Comparison of ENCODE assay signal across 9 cellular contexts in the genomic region with DNA sequence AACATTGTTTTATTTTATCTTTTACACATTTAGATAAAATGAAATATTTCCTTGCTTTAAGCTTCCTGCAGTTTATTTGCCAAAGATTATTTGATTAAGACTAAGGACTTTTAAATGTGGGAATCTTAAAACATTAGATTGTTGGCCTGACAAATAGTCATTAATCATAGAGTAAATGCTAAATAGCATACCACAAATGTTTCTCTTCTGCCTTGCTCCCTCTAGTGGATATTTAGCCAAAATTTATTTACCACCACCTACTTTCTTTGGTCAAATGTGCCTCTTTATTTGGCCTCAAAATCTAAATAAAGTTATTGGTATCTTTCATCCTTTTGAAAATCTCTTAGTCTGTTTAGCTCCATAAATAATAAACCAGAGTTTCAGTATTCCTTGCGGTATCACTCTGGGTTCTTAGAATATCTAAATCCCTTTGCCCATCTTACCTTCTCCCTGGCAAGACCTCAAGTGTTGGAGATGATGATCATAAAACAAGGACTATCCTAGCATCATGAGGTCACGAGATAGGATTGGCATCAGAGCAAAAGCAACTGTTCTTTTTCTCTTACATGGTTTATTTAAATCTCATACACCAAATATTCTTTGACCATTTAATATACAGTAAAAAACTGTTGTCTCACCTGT.
DNase-seq lines count a peak whose midpoint lies in the region; ATAC-seq and TF ChIP-seq lines count a peak whose summit lies in the region.
"Had no signal": no experiment of that assay in that cellular context is flagged by ENCODE, and none has a peak within 500 bp of the region (broad histone marks: within the 10 kb centered on the region; RNA-seq: fewer than 3 reads in every experiment).

No MANE protein-coding gene starts in this region.

- no peaks in the 10 kb centered on the region for H4K20me1 ChIP-seq in KMS-11 (ENCODE audit: insufficient read depth)

- H3K4me1 Mint-ChIP-seq in activated T-helper 17 cell treated with anti-CD3 and anti-CD28 coated beads, Interleukin-2, amount 50 U/mL, for 72 hours, result no peaks in the 10 kb centered on the region
- H3K4me1 Mint-ChIP-seq: activated naive CD8-positive, alpha-beta T cell treated with anti-CD3 and anti-CD28 coated beads, Interleukin-2, amount 10 ng/mL, durations not matched to agents 7 days and 5 days had no signal

- TF ChIP-seq CTCF in KMS-11 (conservative IDR thresholded peaks at IDR 0.05; ENCODE audit: low read depth, low read length) (peak; percentile 77), gastroesophageal sphincter (IDR thresholded peaks at IDR 0.05) (peak; percentile 42 to 69 (median 60))

- no peaks in the 10 kb centered on the region for H3K79me2 ChIP-seq in KMS-11 (ENCODE audit: insufficient read depth, low read depth)

- H3K27ac ChIP-seq in KMS-11 (no peak overlapping the region), gastroesophageal sphincter (no peak overlapping the region)

- no peak overlapping the region for H3K4me2 ChIP-seq in KMS-11

- H2AFZ ChIP-seq in KMS-11 (ENCODE audit: low read depth), result no peak overlapping the region

- no peaks in the 10 kb centered on the region for H3K9me3 ChIP-seq in gastroesophageal sphincter

- no peaks in the 10 kb centered on the region for H3K36me3 ChIP-seq in KMS-11 (ENCODE audit: insufficient read depth)
- peaks cover 0 to 38% of the 10 kb centered on the region in 2 donors for H3K36me3 ChIP-seq in gastroesophageal sphincter

- H3K27me3 ChIP-seq in KMS-11 (ENCODE audit: insufficient read depth, low read depth), result no peaks in the 10 kb centered on the region
- H3K27me3 ChIP-seq in gastroesophageal sphincter, result no peaks in the 10 kb centered on the region

- H3K36me3 Mint-ChIP-seq in activated T-helper 17 cell treated with anti-CD3 and anti-CD28 coated beads, Interleukin-2, amount 50 U/mL, for 72 hours (ENCODE audit: low read depth), result no peaks in the 10 kb centered on the region
- H3K36me3 Mint-ChIP-seq: activated naive CD8-positive, alpha-beta T cell treated with anti-CD3 and anti-CD28 coated beads, Interleukin-2, amount 10 ng/mL, durations not matched to agents 7 days and 5 days had no signal

- no peak overlapping the region for H3K27ac Mint-ChIP-seq in activated T-helper 17 cell treated with anti-CD3 and anti-CD28 coated beads, Interleukin-2, amount 50 U/mL, for 72 hours
- H3K27ac Mint-ChIP-seq: activated naive CD8-positive, alpha-beta T cell treated with anti-CD3 and anti-CD28 coated beads, Interleukin-2, amount 10 ng/mL, durations not matched to agents 7 days and 5 days had no signal

- TF ChIP-seq POLR2A in gastroesophageal sphincter (IDR thresholded peaks at IDR 0.05), result no peak

- intact Hi-C loops in Right ventricle myocardium superior (cut with DNase I) (no loop called here), cardiac septum (cut with DNase I) (loop anchor here (10.0 kb wide), 2 partner anchors 166 to 434 kb away; no protein-coding TSS in a partner anchor)

- no peaks in the 10 kb centered on the region for H3K9me3 Mint-ChIP-seq in activated T-helper 17 cell treated with anti-CD3 and anti-CD28 coated beads, Interleukin-2, amount 50 U/mL, for 72 hours
- H3K9me3 Mint-ChIP-seq: activated naive CD8-positive, alpha-beta T cell treated with anti-CD3 and anti-CD28 coated beads, Interleukin-2, amount 10 ng/mL, durations not matched to agents 7 days and 5 days had no signal

- H3K4me3 ChIP-seq in KMS-11 (IDR thresholded peaks at IDR 0.05; ENCODE audit: insufficient read depth, low read depth, low read length), result no peak overlapping the region
- H3K4me3 ChIP-seq in gastroesophageal sphincter, result no peak overlapping the region

- DNase-seq in Right ventricle myocardium superior, result no peak
- DNase-seq in cardiac septum (ENCODE audit: low spot score), result no peak
- DNase-seq in SK-N-DZ (ENCODE audit: low spot score), result peak; percentile 35
- peak; percentile 29 for DNase-seq in stromal cell of bone marrow (ENCODE audit: low read depth)
- no peak for DNase-seq in mucosa of gallbladder (ENCODE audit: low spot score)
- DNase-seq: activated naive CD8-positive, alpha-beta T cell treated with anti-CD3 and anti-CD28 coated beads, Interleukin-2, amount 10 ng/mL, durations not matched to agents 7 days and 5 days had no signal

- H3K9ac ChIP-seq in KMS-11, result no peak overlapping the region

- 18 to 75% methylated on average over 1 to 2 of the region's 2 CpGs for whole genome bisulfite sequencing in gastroesophageal sphincter (ENCODE audit: low coverage in 1 of 2), 2 donors

- no peak overlapping the region for H3K4me3 Mint-ChIP-seq in activated T-helper 17 cell treated with anti-CD3 and anti-CD28 coated beads, Interleukin-2, amount 50 U/mL, for 72 hours
- H3K4me3 Mint-ChIP-seq: activated naive CD8-positive, alpha-beta T cell treated with anti-CD3 and anti-CD28 coated beads, Interleukin-2, amount 10 ng/mL, durations not matched to agents 7 days and 5 days had no signal

- no peaks in the 10 kb centered on the region for H3K27me3 Mint-ChIP-seq in activated T-helper 17 cell treated with anti-CD3 and anti-CD28 coated beads, Interleukin-2, amount 50 U/mL, for 72 hours

- H3K4me1 ChIP-seq in KMS-11 (ENCODE audit: low read depth, poor library complexity, severe bottlenecking) (no peaks in the 10 kb centered on the region), gastroesophageal sphincter (peaks cover 0 to 36% (median 0%) of the 10 kb centered on the region in 3 donors)

- peak; percentile 55 for ATAC-seq in Right ventricle myocardium superior (ENCODE audit: poor library complexity)
- ATAC-seq in gastroesophageal sphincter, result no peak
- no peak for ATAC-seq in activated T-helper 17 cell treated with anti-CD3 and anti-CD28 coated beads, Interleukin-2, amount 50 U/mL, for 72 hours (replicated peaks)

- TF ChIP-seq EP300 in gastroesophageal sphincter (IDR thresholded peaks at IDR 0.05), result no peak

Comparison
In these comparisons a context has a peak if more than half of its experiments do, and no peak if none do; other contexts are left out.
1. DNase-seq: peak in SK-N-DZ (single experiment) and stromal cell of bone marrow (single experiment); none in Right ventricle myocardium superior (single experiment), cardiac septum (single experiment) and mucosa of gallbladder (single experiment).